In the genomic region with DNA sequence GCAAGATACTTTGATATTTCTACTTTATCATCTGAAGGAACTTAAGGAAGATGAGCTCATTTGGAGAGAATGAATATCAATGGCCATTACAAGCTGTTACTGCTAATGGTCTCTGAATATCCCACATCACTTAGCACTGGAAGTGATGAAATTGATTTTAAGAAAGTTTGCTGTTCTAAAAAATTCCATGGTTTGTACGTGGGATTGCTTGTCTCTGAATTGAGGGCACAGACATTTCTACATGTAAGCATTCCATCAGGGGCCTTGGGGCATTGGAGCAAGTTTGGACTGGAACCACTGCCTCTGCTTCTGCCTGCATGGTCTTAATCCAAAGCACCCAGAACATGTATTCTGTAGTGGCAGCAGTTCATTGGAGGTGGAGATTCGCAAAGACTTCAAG, we compare ENCODE assay signal across 17 cellular contexts.
DNase-seq lines count a peak whose midpoint lies in the region; ATAC-seq, FAIRE-seq and TF ChIP-seq lines count a peak whose summit lies in the region.
"Had no signal": no experiment of that assay in that cellular context is flagged by ENCODE, and none has a peak within 500 bp of the region (broad histone marks: within the 10 kb centered on the region; RNA-seq: fewer than 3 reads in every experiment).

No MANE protein-coding gene starts in this region.

- CTCF ChIA-PET in IMR-90 (lab: Yijun Ruan, JAX), result interaction anchor here (1.2 kb wide), 1 partner anchor 16 kb away, joined by 4 read pairs; no protein-coding TSS in a partner anchor

- DNase-seq in IMR-90, result peak; percentile 10
- peak; percentile 84 for DNase-seq in bronchial epithelial cell (ENCODE audit: low read depth)
- peak; percentile 32 for DNase-seq in fibroblast of the aortic adventitia (ENCODE audit: low read depth)
- DNase-seq in cerebellum (ENCODE audit: low spot score), result no peak
- DNase-seq in NCI-H128 (lab: John Stamatoyannopoulos, UW; ENCODE audit: unreplicated experiment), result no peak
- DNase-seq: C1 segment of cervical spinal cord; Calu3; CD4-positive, alpha-beta memory T cell; COR-L47; DMS153; DND-41; H9 had no signal

- no peak overlapping the region for H3K4me2 ChIP-seq in IMR-90 (ENCODE audit: low read depth, low read length)
- H3K4me2 ChIP-seq: GM23338 had no signal

- H3K9me3 ChIP-seq in IMR-90 (ENCODE audit: control insufficient read depth, insufficient read depth, low read length), result no peaks in the 10 kb centered on the region

- H3K18ac ChIP-seq in IMR-90 (ENCODE audit: low read depth, low read length), result no peak overlapping the region

- H3K4me3 ChIP-seq in IMR-90 (ENCODE audit: insufficient read depth, low read depth, low read length) (no peak overlapping the region), bronchial epithelial cell (ENCODE audit: low read depth, low read length) (no peak overlapping the region), fibroblast of the aortic adventitia (ENCODE audit: low read depth, low read length) (no peak overlapping the region)
- H3K4me3 ChIP-seq: GM23338 had no signal

- H3K23ac ChIP-seq in IMR-90 (ENCODE audit: low read depth, low read length), result no peak overlapping the region

- dilution Hi-C loops in IMR-90 (cut with HindIII; ENCODE audit: low sequenced_read_pairs, unreplicated experiment), result no loop called here

- no peak overlapping the region for H2BK20ac ChIP-seq in IMR-90 (ENCODE audit: low read depth, low read length)

- no TSS peak for BruUV-seq in IMR-90 (replicated peaks; lab: Mats Ljungman, UMichigan)

- no peak overlapping the region for H4K8ac ChIP-seq in IMR-90 (ENCODE audit: low read depth in 2 of 2, low read length in 2 of 2)

- H3K56ac ChIP-seq in IMR-90 (ENCODE audit: extremely low read depth, insufficient read depth, low read length), result no peak overlapping the region

- no peaks in the 10 kb centered on the region for H3K79me1 ChIP-seq in IMR-90 (ENCODE audit: low read depth in 1 of 2, low read length in 2 of 2)

- TF ChIP-seq RAD21 in IMR-90 (IDR thresholded peaks at IDR 0.05; ENCODE audit: low read length), result no peak

- H3K36me3 ChIP-seq in IMR-90 (ENCODE audit: control insufficient read depth, insufficient read depth, low read length), result no peaks in the 10 kb centered on the region
- H3K36me3 ChIP-seq in bronchial epithelial cell (ENCODE audit: control insufficient read depth, insufficient read depth, low read length), result no peaks in the 10 kb centered on the region

- no peak overlapping the region for H2AK5ac ChIP-seq in IMR-90 (ENCODE audit: low read depth, low read length)

- intact Hi-C loops in IMR-90 (cut with micrococcal nuclease), result no loop called here

- no peak overlapping the region for H3K27ac ChIP-seq in IMR-90 (ENCODE audit: insufficient read depth, low read length)

- H2BK15ac ChIP-seq in IMR-90 (ENCODE audit: low read depth, low read length), result no peak overlapping the region

- no peak overlapping the region for H2AK9ac ChIP-seq in IMR-90 (replicated peaks; ENCODE audit: low read depth, low read length, poor library complexity)

- no peak for TF ChIP-seq POLR2A in IMR-90 (IDR thresholded peaks at IDR 0.05; ENCODE audit: low read depth, low read length)

- H4K5ac ChIP-seq in IMR-90 (ENCODE audit: low read depth, low read length), result no peak overlapping the region

- H3K9me1 ChIP-seq in IMR-90 (ENCODE audit: insufficient read depth, low read length), result no peaks in the 10 kb centered on the region

- no peak overlapping the region for H3K4ac ChIP-seq in IMR-90 (ENCODE audit: low read depth, low read length)

- FAIRE-seq in bronchial epithelial cell (lab: Jason Lieb, UNC), result no peak
- FAIRE-seq: G401.6, GM12892 had no signal

- in situ Hi-C loops in IMR-90 (cut with MboI; ENCODE audit: low sequenced_read_pairs), result no loop called here

- H2BK120ac ChIP-seq in IMR-90 (ENCODE audit: low read depth, low read length), result no peak overlapping the region

- H3K9ac ChIP-seq in IMR-90 (ENCODE audit: low read depth, low read length), result no peak overlapping the region

- H3K27me3 ChIP-seq in IMR-90 (ENCODE audit: control insufficient read depth, insufficient read depth, low read length), result no peaks in the 10 kb centered on the region
- no peaks in the 10 kb centered on the region for H3K27me3 ChIP-seq in bronchial epithelial cell (ENCODE audit: control insufficient read depth, insufficient read depth, low read length)

- H4K20me1 ChIP-seq in IMR-90 (ENCODE audit: insufficient read depth, low read length), result no peaks in the 10 kb centered on the region

- no peak overlapping the region for H2AFZ ChIP-seq in IMR-90 (replicated peaks; ENCODE audit: low read length, poor library complexity)
- H2AFZ ChIP-seq: GM23338 had no signal

- H2BK5ac ChIP-seq in IMR-90 (ENCODE audit: low read depth, low read length, poor library complexity, severe bottlenecking), result no peak overlapping the region

- H4K91ac ChIP-seq in IMR-90 (ENCODE audit: insufficient read depth, low read depth, low read length), result no peak overlapping the region

- TF ChIP-seq CTCF in IMR-90 (conservative IDR thresholded peaks at IDR 0.05; ENCODE audit: low read depth, low read length) (no peak), bronchial epithelial cell (IDR thresholded peaks at IDR 0.05; ENCODE audit: insufficient read depth, low read length, severe bottlenecking) (no peak), fibroblast of the aortic adventitia (IDR thresholded peaks at IDR 0.05; ENCODE audit: insufficient read depth, low read length) (no peak)

- WGBS in IMR-90 (ENCODE audit: extremely low coverage in 2 of 2, insufficient read length in 1 of 2), 2 experiments, result no CpG with 5 or more reads among the region's 2 CpGs

- no peaks in the 10 kb centered on the region for H3K4me1 ChIP-seq in IMR-90 (ENCODE audit: control insufficient read depth, insufficient read depth, low read length)

- H3K14ac ChIP-seq in IMR-90 (replicated peaks; ENCODE audit: low read depth, low read length), result no peak overlapping the region

- no peak for ATAC-seq in IMR-90 (ENCODE audit: low read depth)
- ATAC-seq in GM21447 (IDR thresholded peaks at IDR 0.05; ENCODE audit: unreplicated experiment), result no peak
- ATAC-seq: GM23338, HCT116 had no signal

- POLR2A ChIA-PET in IMR-90 (lab: Charles Lee; ENCODE audit: unreplicated experiment), result no interaction called here

TF ChIP-seq in IMR-90, 13 proteins besides CTCF, POLR2A, EP300 and RAD21:
- no peak for TF ChIP-seq MAFK (IDR thresholded peaks at IDR 0.05; ENCODE audit: low read depth, low read length)
- no peak for TF ChIP-seq MAZ (IDR thresholded peaks at IDR 0.05; ENCODE audit: borderline replicate concordance, low read depth, low read length)
- TF ChIP-seq USF2 (IDR thresholded peaks at IDR 0.05; ENCODE audit: low read depth, low read length), result no peak
- no peak for TF ChIP-seq CHD1 (IDR thresholded peaks at IDR 0.05; ENCODE audit: low read depth, low read length)
- TF ChIP-seq, protein P1, sequence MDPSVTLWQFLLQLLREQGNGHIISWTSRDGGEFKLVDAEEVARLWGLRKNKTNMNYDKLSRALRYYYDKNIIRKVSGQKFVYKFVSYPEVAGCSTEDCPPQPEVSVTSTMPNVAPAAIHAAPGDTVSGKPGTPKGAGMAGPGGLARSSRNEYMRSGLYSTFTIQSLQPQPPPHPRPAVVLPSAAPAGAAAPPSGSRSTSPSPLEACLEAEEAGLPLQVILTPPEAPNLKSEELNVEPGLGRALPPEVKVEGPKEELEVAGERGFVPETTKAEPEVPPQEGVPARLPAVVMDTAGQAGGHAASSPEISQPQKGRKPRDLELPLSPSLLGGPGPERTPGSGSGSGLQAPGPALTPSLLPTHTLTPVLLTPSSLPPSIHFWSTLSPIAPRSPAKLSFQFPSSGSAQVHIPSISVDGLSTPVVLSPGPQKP (IDR thresholded peaks at IDR 0.05; ENCODE audit: borderline replicate concordance, low read depth, low read length), result no peak
- TF ChIP-seq RFX5 (IDR thresholded peaks at IDR 0.05; ENCODE audit: low read depth, low read length), result no peak
- TF ChIP-seq BHLHE40 (IDR thresholded peaks at IDR 0.05; ENCODE audit: low read depth, low read length), result no peak
- no peak for TF ChIP-seq NFE2L2 (IDR thresholded peaks at IDR 0.05; ENCODE audit: low read depth, low read length)
- TF ChIP-seq FOS (IDR thresholded peaks at IDR 0.05; ENCODE audit: low read depth, low read length), result no peak

Comparison
In these comparisons a context has a peak if more than half of its experiments do, and no peak if none do; other contexts are left out.
1. DNase-seq: peak in IMR-90 (single experiment), bronchial epithelial cell (single experiment) and fibroblast of the aortic adventitia (single experiment); none in cerebellum (single experiment) and NCI-H128 (single experiment).